1 cellular context compared by ENCODE assay signal in the genomic region with DNA sequence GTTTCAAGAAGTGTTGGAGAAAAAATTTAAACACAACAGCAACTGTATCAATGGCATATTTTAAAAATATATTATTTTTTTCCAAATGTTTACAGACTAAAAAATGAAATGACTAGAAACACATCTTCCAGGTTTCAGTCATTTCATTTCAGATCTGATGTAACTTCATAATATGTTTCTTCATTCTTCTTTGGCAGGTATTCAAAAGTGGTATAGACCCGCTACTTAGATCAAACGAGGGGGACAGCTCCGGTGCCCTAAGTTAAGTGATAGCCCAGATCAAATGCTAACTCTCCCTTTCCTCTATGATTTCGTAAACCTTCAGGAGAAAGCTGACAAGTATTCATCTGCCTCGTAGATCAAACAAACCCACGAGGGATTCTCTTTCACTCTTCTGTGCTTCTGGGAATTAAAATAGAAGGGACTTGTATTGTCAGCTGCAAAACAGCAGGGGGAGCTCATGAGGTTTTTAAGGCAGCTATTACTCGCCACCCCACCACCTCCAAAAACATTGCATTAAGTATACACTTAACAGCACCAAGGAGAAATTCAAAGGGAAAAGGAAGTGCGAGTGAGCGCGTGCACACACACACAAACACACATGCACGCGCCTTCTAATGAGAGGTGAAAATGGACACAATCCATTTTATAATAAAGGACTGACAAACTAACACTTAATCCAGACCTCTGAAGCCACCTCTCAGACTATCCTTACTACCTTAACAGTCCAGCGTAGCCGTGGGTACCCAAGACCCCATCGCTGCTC.
TF ChIP-seq lines count a peak whose summit lies in the region.

No MANE protein-coding gene starts in this region.

TF ChIP-seq in K562, 482 proteins besides CTCF, POLR2A, EP300 and RAD21 (continued from another document and continues in another):
- TF ChIP-seq, protein P1, sequence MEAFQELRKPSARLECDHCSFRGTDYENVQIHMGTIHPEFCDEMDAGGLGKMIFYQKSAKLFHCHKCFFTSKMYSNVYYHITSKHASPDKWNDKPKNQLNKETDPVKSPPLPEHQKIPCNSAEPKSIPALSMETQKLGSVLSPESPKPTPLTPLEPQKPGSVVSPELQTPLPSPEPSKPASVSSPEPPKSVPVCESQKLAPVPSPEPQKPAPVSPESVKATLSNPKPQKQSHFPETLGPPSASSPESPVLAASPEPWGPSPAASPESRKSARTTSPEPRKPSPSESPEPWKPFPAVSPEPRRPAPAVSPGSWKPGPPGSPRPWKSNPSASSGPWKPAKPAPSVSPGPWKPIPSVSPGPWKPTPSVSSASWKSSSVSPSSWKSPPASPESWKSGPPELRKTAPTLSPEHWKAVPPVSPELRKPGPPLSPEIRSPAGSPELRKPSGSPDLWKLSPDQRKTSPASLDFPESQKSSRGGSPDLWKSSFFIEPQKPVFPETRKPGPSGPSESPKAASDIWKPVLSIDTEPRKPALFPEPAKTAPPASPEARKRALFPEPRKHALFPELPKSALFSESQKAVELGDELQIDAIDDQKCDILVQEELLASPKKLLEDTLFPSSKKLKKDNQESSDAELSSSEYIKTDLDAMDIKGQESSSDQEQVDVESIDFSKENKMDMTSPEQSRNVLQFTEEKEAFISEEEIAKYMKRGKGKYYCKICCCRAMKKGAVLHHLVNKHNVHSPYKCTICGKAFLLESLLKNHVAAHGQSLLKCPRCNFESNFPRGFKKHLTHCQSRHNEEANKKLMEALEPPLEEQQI (IDR thresholded peaks at IDR 0.05): no peak
- TF ChIP-seq RBFOX2 (IDR thresholded peaks at IDR 0.05; ENCODE audit: low read depth, low read length) (no peak), CTBP1 (IDR thresholded peaks at IDR 0.05; ENCODE audit: borderline replicate concordance) (0 out of 2 replicates have a peak, but pooled peaks have one; percentile 37), KDM4B (IDR thresholded peaks at IDR 0.05; ENCODE audit: borderline replicate concordance in 2 of 2, low read depth in 1 of 2) (no peak), HDAC3 (IDR thresholded peaks at IDR 0.05; ENCODE audit: borderline replicate concordance, partially characterized antibody) (no peak), NFXL1 (CRISPR knock-in tag; IDR thresholded peaks at IDR 0.05) (no peak), LEF1 (IDR thresholded peaks at IDR 0.05) (0 out of 2 replicates have a peak, but pooled peaks have one; percentile 23), NR1H2 (CRISPR knock-in tag; IDR thresholded peaks at IDR 0.05) (no peak), KLF6 (CRISPR knock-in tag; IDR thresholded peaks at IDR 0.05; ENCODE audit: borderline replicate concordance) (no peak), TCF3 (CRISPR knock-in tag; IDR thresholded peaks at IDR 0.05) (no peak), ZNF76 (CRISPR knock-in tag; IDR thresholded peaks at IDR 0.05; ENCODE audit: borderline replicate concordance) (no peak), IRF2 (CRISPR knock-in tag; IDR thresholded peaks at IDR 0.05) (no peak), ZNF561 (CRISPR knock-in tag; conservative IDR thresholded peaks at IDR 0.05) (no peak), TBP (optimal IDR thresholded peaks at IDR 0.05; ENCODE audit: low read depth, low read length) (no peak), GABPA (tag; conservative IDR thresholded peaks at IDR 0.05; ENCODE audit: low read depth) (no peak), ZNF583 (CRISPR knock-in tag; IDR thresholded peaks at IDR 0.05) (no peak), MEIS2 (IDR thresholded peaks at IDR 0.05; ENCODE audit: partially characterized antibody) (peak; percentile 28), ZNF316 (IDR thresholded peaks at IDR 0.05) (no peak), SNIP1 (IDR thresholded peaks at IDR 0.05; ENCODE audit: low read depth) (no peak), SMARCA5 (IDR thresholded peaks at IDR 0.05) (no peak), ZNF253 (CRISPR knock-in tag; conservative IDR thresholded peaks at IDR 0.05) (no peak), L3MBTL2 (IDR thresholded peaks at IDR 0.05) (peak; percentile 75), ETV5 (CRISPR knock-in tag; IDR thresholded peaks at IDR 0.05; ENCODE audit: low read depth) (no peak), NUFIP1 (IDR thresholded peaks at IDR 0.05; ENCODE audit: partially characterized antibody) (no peak), PHB2 (IDR thresholded peaks at IDR 0.05; ENCODE audit: low read depth) (no peak), DPF2 (IDR thresholded peaks at IDR 0.05) (no peak), NCOA1 (IDR thresholded peaks at IDR 0.05; ENCODE audit: low read depth) (no peak), JUND (IDR thresholded peaks at IDR 0.05; ENCODE audit: borderline replicate concordance, low read depth, low read length) (0 out of 2 replicates have a peak, but pooled peaks have one; percentile 26), JUND (tag; IDR thresholded peaks at IDR 0.05; ENCODE audit: borderline replicate concordance, low read depth, low read length) (no peak)
- TF ChIP-seq, protein P2, sequence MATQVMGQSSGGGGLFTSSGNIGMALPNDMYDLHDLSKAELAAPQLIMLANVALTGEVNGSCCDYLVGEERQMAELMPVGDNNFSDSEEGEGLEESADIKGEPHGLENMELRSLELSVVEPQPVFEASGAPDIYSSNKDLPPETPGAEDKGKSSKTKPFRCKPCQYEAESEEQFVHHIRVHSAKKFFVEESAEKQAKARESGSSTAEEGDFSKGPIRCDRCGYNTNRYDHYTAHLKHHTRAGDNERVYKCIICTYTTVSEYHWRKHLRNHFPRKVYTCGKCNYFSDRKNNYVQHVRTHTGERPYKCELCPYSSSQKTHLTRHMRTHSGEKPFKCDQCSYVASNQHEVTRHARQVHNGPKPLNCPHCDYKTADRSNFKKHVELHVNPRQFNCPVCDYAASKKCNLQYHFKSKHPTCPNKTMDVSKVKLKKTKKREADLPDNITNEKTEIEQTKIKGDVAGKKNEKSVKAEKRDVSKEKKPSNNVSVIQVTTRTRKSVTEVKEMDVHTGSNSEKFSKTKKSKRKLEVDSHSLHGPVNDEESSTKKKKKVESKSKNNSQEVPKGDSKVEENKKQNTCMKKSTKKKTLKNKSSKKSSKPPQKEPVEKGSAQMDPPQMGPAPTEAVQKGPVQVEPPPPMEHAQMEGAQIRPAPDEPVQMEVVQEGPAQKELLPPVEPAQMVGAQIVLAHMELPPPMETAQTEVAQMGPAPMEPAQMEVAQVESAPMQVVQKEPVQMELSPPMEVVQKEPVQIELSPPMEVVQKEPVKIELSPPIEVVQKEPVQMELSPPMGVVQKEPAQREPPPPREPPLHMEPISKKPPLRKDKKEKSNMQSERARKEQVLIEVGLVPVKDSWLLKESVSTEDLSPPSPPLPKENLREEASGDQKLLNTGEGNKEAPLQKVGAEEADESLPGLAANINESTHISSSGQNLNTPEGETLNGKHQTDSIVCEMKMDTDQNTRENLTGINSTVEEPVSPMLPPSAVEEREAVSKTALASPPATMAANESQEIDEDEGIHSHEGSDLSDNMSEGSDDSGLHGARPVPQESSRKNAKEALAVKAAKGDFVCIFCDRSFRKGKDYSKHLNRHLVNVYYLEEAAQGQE (CRISPR knock-in tag; IDR thresholded peaks at IDR 0.05; ENCODE audit: low read depth): no peak
- TF ChIP-seq, protein P3, sequence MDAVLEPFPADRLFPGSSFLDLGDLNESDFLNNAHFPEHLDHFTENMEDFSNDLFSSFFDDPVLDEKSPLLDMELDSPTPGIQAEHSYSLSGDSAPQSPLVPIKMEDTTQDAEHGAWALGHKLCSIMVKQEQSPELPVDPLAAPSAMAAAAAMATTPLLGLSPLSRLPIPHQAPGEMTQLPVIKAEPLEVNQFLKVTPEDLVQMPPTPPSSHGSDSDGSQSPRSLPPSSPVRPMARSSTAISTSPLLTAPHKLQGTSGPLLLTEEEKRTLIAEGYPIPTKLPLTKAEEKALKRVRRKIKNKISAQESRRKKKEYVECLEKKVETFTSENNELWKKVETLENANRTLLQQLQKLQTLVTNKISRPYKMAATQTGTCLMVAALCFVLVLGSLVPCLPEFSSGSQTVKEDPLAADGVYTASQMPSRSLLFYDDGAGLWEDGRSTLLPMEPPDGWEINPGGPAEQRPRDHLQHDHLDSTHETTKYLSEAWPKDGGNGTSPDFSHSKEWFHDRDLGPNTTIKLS (IDR thresholded peaks at IDR 0.05; ENCODE audit: borderline replicate concordance, low read depth): peak; percentile 28; the same call in 1 of the 2 replicates
- TF ChIP-seq, protein P4, sequence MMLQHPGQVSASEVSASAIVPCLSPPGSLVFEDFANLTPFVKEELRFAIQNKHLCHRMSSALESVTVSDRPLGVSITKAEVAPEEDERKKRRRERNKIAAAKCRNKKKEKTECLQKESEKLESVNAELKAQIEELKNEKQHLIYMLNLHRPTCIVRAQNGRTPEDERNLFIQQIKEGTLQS (IDR thresholded peaks at IDR 0.05): peak; percentile 38; the same call in 1 of the 2 replicates
- TF ChIP-seq, protein P4 (CRISPR knock-in tag; conservative IDR thresholded peaks at IDR 0.05): no peak
- TF ChIP-seq, protein P5, sequence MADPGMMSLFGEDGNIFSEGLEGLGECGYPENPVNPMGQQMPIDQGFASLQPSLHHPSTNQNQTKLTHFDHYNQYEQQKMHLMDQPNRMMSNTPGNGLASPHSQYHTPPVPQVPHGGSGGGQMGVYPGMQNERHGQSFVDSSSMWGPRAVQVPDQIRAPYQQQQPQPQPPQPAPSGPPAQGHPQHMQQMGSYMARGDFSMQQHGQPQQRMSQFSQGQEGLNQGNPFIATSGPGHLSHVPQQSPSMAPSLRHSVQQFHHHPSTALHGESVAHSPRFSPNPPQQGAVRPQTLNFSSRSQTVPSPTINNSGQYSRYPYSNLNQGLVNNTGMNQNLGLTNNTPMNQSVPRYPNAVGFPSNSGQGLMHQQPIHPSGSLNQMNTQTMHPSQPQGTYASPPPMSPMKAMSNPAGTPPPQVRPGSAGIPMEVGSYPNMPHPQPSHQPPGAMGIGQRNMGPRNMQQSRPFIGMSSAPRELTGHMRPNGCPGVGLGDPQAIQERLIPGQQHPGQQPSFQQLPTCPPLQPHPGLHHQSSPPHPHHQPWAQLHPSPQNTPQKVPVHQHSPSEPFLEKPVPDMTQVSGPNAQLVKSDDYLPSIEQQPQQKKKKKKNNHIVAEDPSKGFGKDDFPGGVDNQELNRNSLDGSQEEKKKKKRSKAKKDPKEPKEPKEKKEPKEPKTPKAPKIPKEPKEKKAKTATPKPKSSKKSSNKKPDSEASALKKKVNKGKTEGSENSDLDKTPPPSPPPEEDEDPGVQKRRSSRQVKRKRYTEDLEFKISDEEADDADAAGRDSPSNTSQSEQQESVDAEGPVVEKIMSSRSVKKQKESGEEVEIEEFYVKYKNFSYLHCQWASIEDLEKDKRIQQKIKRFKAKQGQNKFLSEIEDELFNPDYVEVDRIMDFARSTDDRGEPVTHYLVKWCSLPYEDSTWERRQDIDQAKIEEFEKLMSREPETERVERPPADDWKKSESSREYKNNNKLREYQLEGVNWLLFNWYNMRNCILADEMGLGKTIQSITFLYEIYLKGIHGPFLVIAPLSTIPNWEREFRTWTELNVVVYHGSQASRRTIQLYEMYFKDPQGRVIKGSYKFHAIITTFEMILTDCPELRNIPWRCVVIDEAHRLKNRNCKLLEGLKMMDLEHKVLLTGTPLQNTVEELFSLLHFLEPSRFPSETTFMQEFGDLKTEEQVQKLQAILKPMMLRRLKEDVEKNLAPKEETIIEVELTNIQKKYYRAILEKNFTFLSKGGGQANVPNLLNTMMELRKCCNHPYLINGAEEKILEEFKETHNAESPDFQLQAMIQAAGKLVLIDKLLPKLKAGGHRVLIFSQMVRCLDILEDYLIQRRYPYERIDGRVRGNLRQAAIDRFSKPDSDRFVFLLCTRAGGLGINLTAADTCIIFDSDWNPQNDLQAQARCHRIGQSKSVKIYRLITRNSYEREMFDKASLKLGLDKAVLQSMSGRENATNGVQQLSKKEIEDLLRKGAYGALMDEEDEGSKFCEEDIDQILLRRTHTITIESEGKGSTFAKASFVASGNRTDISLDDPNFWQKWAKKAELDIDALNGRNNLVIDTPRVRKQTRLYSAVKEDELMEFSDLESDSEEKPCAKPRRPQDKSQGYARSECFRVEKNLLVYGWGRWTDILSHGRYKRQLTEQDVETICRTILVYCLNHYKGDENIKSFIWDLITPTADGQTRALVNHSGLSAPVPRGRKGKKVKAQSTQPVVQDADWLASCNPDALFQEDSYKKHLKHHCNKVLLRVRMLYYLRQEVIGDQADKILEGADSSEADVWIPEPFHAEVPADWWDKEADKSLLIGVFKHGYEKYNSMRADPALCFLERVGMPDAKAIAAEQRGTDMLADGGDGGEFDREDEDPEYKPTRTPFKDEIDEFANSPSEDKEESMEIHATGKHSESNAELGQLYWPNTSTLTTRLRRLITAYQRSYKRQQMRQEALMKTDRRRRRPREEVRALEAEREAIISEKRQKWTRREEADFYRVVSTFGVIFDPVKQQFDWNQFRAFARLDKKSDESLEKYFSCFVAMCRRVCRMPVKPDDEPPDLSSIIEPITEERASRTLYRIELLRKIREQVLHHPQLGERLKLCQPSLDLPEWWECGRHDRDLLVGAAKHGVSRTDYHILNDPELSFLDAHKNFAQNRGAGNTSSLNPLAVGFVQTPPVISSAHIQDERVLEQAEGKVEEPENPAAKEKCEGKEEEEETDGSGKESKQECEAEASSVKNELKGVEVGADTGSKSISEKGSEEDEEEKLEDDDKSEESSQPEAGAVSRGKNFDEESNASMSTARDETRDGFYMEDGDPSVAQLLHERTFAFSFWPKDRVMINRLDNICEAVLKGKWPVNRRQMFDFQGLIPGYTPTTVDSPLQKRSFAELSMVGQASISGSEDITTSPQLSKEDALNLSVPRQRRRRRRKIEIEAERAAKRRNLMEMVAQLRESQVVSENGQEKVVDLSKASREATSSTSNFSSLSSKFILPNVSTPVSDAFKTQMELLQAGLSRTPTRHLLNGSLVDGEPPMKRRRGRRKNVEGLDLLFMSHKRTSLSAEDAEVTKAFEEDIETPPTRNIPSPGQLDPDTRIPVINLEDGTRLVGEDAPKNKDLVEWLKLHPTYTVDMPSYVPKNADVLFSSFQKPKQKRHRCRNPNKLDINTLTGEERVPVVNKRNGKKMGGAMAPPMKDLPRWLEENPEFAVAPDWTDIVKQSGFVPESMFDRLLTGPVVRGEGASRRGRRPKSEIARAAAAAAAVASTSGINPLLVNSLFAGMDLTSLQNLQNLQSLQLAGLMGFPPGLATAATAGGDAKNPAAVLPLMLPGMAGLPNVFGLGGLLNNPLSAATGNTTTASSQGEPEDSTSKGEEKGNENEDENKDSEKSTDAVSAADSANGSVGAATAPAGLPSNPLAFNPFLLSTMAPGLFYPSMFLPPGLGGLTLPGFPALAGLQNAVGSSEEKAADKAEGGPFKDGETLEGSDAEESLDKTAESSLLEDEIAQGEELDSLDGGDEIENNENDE (IDR thresholded peaks at IDR 0.05; ENCODE audit: low read depth, low read length): no peak
- TF ChIP-seq, protein P6, sequence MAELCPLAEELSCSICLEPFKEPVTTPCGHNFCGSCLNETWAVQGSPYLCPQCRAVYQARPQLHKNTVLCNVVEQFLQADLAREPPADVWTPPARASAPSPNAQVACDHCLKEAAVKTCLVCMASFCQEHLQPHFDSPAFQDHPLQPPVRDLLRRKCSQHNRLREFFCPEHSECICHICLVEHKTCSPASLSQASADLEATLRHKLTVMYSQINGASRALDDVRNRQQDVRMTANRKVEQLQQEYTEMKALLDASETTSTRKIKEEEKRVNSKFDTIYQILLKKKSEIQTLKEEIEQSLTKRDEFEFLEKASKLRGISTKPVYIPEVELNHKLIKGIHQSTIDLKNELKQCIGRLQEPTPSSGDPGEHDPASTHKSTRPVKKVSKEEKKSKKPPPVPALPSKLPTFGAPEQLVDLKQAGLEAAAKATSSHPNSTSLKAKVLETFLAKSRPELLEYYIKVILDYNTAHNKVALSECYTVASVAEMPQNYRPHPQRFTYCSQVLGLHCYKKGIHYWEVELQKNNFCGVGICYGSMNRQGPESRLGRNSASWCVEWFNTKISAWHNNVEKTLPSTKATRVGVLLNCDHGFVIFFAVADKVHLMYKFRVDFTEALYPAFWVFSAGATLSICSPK (IDR thresholded peaks at IDR 0.05; ENCODE audit: borderline replicate concordance): no peak
